ENCODE assay signal across 1 cellular context in the genomic region with DNA sequence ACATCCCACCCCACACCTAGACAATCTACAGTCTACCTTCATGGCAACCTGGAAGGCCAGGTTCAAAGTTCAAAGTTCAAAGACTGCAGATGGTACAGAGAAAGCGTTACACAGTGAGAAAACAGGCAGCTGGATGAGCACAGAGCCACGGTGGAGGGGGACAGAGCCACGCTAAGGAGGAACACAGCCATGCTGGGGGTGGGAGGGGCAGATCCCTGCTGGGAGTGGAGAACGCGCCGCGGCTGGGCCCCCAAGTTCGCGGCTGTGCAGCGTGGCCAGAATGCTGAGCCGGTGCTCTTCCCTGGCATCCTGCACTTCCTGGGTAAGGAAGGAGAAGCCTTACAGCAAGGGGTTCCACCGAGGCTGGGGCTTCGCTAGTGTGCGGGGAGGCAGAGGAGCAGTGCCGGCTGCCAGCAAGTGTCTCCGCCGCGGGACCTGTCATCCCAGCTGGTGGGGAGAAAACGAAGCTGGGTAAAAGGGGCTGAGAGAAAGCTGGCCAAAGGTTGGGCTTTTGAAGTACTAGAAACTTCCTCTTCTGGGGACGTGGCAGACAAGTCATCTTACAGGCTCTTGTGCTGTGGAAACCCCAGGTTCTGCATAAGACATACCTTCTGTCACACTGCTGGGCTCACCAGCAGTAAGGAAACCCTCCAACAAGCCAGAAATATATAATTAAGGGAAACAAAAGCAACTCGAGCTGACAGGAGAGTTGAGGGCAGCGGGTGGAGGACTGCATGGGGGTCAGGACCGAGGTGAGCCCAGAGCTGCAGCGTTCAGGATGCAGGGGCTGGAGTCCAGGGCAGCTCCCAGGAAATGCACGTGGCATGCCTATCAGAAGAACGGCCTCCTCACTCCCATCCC.
TF ChIP-seq lines count a peak whose summit lies in the region.

No MANE protein-coding gene starts in this region.

TF ChIP-seq in HepG2, 621 proteins besides CTCF, POLR2A, EP300 and RAD21 (continued from another document):
- TF ChIP-seq PAXIP1 (CRISPR knock-in tag; conservative IDR thresholded peaks at IDR 0.05): peak; percentile 32; the same call in 1 of the 2 replicates
- 0 out of 2 replicates have a peak, but pooled peaks have one; percentile 18 for TF ChIP-seq BCL6 (CRISPR knock-in tag; IDR thresholded peaks at IDR 0.05)
- TF ChIP-seq GABPB1 (CRISPR knock-in tag; IDR thresholded peaks at IDR 0.05): peak; percentile 32; the same call in 1 of the 2 replicates
- TF ChIP-seq, protein P1, sequence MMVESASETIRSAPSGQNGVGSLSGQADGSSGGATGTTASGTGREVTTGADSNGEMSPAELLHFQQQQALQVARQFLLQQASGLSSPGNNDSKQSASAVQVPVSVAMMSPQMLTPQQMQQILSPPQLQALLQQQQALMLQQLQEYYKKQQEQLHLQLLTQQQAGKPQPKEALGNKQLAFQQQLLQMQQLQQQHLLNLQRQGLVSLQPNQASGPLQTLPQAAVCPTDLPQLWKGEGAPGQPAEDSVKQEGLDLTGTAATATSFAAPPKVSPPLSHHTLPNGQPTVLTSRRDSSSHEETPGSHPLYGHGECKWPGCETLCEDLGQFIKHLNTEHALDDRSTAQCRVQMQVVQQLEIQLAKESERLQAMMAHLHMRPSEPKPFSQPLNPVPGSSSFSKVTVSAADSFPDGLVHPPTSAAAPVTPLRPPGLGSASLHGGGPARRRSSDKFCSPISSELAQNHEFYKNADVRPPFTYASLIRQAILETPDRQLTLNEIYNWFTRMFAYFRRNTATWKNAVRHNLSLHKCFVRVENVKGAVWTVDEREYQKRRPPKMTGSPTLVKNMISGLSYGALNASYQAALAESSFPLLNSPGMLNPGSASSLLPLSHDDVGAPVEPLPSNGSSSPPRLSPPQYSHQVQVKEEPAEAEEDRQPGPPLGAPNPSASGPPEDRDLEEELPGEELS (CRISPR knock-in tag; IDR thresholded peaks at IDR 0.05): no peak
- TF ChIP-seq ZEB1 (IDR thresholded peaks at IDR 0.05; ENCODE audit: insufficient replicate concordance, low read depth): peak; percentile 38
- TF ChIP-seq KDM5B (CRISPR knock-in tag; IDR thresholded peaks at IDR 0.05; ENCODE audit: borderline replicate concordance): peak; percentile 51; the same call in 1 of the 2 replicates
- TF ChIP-seq KDM4B (CRISPR knock-in tag; IDR thresholded peaks at IDR 0.05): no peak
- TF ChIP-seq, protein P2, sequence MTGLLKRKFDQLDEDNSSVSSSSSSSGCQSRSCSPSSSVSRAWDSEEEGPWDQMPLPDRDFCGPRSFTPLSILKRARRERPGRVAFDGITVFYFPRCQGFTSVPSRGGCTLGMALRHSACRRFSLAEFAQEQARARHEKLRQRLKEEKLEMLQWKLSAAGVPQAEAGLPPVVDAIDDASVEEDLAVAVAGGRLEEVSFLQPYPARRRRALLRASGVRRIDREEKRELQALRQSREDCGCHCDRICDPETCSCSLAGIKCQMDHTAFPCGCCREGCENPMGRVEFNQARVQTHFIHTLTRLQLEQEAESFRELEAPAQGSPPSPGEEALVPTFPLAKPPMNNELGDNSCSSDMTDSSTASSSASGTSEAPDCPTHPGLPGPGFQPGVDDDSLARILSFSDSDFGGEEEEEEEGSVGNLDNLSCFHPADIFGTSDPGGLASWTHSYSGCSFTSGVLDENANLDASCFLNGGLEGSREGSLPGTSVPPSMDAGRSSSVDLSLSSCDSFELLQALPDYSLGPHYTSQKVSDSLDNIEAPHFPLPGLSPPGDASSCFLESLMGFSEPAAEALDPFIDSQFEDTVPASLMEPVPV (CRISPR knock-in tag; IDR thresholded peaks at IDR 0.05): peak; percentile 38; the same call in 1 of the 2 replicates
- TF ChIP-seq NFKB2 (CRISPR knock-in tag; IDR thresholded peaks at IDR 0.05; ENCODE audit: borderline replicate concordance): 0 out of 2 replicates have a peak, but pooled peaks have one; percentile 26
- 0 out of 2 replicates have a peak, but pooled peaks have one; percentile 51 for TF ChIP-seq ZNF543 (CRISPR knock-in tag; IDR thresholded peaks at IDR 0.05)
- TF ChIP-seq ERF (CRISPR knock-in tag; IDR thresholded peaks at IDR 0.05): no peak
- 0 out of 2 replicates have a peak, but pooled peaks have one; percentile 10 for TF ChIP-seq MXD4 (CRISPR knock-in tag; IDR thresholded peaks at IDR 0.05)
- TF ChIP-seq, protein P3, sequence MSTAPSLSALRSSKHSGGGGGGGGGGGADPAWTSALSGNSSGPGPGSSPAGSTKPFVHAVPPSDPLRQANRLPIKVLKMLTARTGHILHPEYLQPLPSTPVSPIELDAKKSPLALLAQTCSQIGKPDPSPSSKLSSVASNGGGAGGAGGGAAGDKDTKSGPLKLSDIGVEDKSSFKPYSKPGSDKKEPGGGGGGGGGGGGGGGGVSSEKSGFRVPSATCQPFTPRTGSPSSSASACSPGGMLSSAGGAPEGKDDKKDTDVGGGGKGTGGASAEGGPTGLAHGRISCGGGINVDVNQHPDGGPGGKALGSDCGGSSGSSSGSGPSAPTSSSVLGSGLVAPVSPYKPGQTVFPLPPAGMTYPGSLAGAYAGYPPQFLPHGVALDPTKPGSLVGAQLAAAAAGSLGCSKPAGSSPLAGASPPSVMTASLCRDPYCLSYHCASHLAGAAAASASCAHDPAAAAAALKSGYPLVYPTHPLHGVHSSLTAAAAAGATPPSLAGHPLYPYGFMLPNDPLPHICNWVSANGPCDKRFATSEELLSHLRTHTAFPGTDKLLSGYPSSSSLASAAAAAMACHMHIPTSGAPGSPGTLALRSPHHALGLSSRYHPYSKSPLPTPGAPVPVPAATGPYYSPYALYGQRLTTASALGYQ (CRISPR knock-in tag; IDR thresholded peaks at IDR 0.05): no peak
- peak; percentile 48; the same call in 1 of the 2 replicates for TF ChIP-seq SAP130 (CRISPR knock-in tag; IDR thresholded peaks at IDR 0.05; ENCODE audit: low read depth)
